In the genomic region with DNA sequence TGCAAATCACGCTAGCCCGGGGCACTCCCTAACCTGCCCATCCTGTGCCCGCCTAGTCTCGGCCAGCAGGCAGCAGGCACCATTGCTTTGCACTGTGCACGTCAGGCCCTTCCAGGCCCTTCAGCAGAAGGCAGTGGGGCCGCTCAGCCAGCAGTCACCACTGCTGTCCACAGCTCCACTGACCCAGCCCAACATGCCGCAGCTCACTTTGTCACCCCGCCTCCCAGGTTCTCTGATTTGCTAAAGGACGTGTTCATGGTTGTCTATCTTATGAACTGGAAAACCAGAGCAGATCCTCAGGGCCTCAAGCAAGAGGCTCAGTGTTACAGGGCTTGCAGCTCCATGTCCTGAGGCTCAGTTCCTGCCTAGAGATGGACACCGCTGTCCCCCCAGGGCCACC, we compare ENCODE assay signal across 25 cellular contexts. TPM values are rescaled to one million over a fixed set of nuclear protein-coding genes. Genes with fewer than 3 reads are reported as not detected.
"Had no signal": no experiment of that assay in that cellular context is flagged by ENCODE, and none has a peak within 500 bp of the region (broad histone marks: within the 10 kb centered on the region; RNA-seq: fewer than 3 reads in every experiment).

No MANE protein-coding gene starts in this region.

- H3K9me3 Mint-ChIP-seq: activated naive CD8-positive, alpha-beta T cell treated with anti-CD3 and anti-CD28 coated beads, Interleukin-2, amount 10 ng/mL, durations not matched to agents 7 days and 5 days; activated T-cell treated with anti-CD3 and anti-CD28 coated beads, Interleukin-2, amount 50 U/mL, for 24 hours; activated T-helper 2 cell treated with anti-CD3 and anti-CD28 coated beads, Interferon-gamma antibody, Interleukin-2, Interleukin-4, amounts not matched to agents 10 μg/mL and 5 μg/mL and 100 μg/mL, durations not matched to agents 14 hours and 24 hours and 36 hours; memory B cell; naive B cell; stimulated activated effector memory CD8-positive, alpha-beta T cell treated with anti-CD3 and anti-CD28 coated beads, Interleukin-12 subunit alpha, Interleukin-12 subunit beta, amount 100 ng/mL, for 72 hours had no signal

- H3K36me3 ChIP-seq: pancreas, stomach, upper lobe of right lung, WERI-Rb-1 had no signal

- H3K27ac ChIP-seq: body of pancreas, pancreas, stomach, upper lobe of right lung, WERI-Rb-1 had no signal

- H3K9me3 ChIP-seq: body of pancreas, mucosa of descending colon, pancreas, stomach, upper lobe of right lung had no signal

- H3K27ac Mint-ChIP-seq: activated T-cell treated with anti-CD3 and anti-CD28 coated beads, Interleukin-2, amount 50 U/mL, for 24 hours; activated T-helper 2 cell treated with anti-CD3 and anti-CD28 coated beads, Interferon-gamma antibody, Interleukin-2, Interleukin-4, amounts not matched to agents 10 μg/mL and 5 μg/mL and 100 μg/mL, durations not matched to agents 14 hours and 24 hours and 36 hours; memory B cell; stimulated activated effector memory CD8-positive, alpha-beta T cell treated with anti-CD3 and anti-CD28 coated beads, Interleukin-12 subunit alpha, Interleukin-12 subunit beta, amount 100 ng/mL, for 72 hours had no signal

- H3K27me3 Mint-ChIP-seq: activated naive CD8-positive, alpha-beta T cell treated with anti-CD3 and anti-CD28 coated beads, Interleukin-2, amount 10 ng/mL, durations not matched to agents 7 days and 5 days; activated T-cell treated with anti-CD3 and anti-CD28 coated beads, Interleukin-2, amount 50 U/mL, for 24 hours; memory B cell; naive B cell had no signal

- H3K4me2 ChIP-seq: smooth muscle cell had no signal

- H3K4me3 ChIP-seq: body of pancreas, mucosa of descending colon, pancreas, smooth muscle cell, stomach, upper lobe of right lung had no signal

- DNase-seq: activated CD4-positive, alpha-beta T cell treated with anti-CD3 and anti-CD28 coated beads for 1 hour; activated naive CD4-positive, alpha-beta T cell treated with Interleukin-2 at 50 U/mL for 16 hours; activated naive CD8-positive, alpha-beta T cell treated with anti-CD3 and anti-CD28 coated beads, Interleukin-2, amount 10 ng/mL, durations not matched to agents 7 days and 5 days; activated T-cell treated with anti-CD3 and anti-CD28 coated beads, Interleukin-2, amount 50 U/mL, for 24 hours; amygdala; foreskin melanocyte; glutamatergic neuron; kidney; left ventricle myocardium superior; naive B cell; pancreas; stimulated activated CD4-positive, alpha-beta T cell treated with anti-CD3 and anti-CD28 coated beads, Interleukin-4, amount 100 ng/mL, for 24 hours; SW 1271; T-helper 2 cell; upper lobe of right lung; WERI-Rb-1 had no signal

- H3K4me1 ChIP-seq: pancreas had no signal

- ATAC-seq: body of pancreas; left ventricle myocardium superior; mucosa of descending colon; pancreas; sciatic nerve; stimulated activated effector memory CD8-positive, alpha-beta T cell treated with anti-CD3 and anti-CD28 coated beads, Interleukin-12 subunit alpha, Interleukin-12 subunit beta, amount 100 ng/mL, for 72 hours; upper lobe of right lung had no signal

- H3K4me3 Mint-ChIP-seq: activated naive CD8-positive, alpha-beta T cell treated with anti-CD3 and anti-CD28 coated beads, Interleukin-2, amount 10 ng/mL, durations not matched to agents 7 days and 5 days; activated T-cell treated with anti-CD3 and anti-CD28 coated beads, Interleukin-2, amount 50 U/mL, for 24 hours; memory B cell; stimulated activated effector memory CD8-positive, alpha-beta T cell treated with anti-CD3 and anti-CD28 coated beads, Interleukin-12 subunit alpha, Interleukin-12 subunit beta, amount 100 ng/mL, for 72 hours had no signal

- H3K36me3 Mint-ChIP-seq: activated naive CD8-positive, alpha-beta T cell treated with anti-CD3 and anti-CD28 coated beads, Interleukin-2, amount 10 ng/mL, durations not matched to agents 7 days and 5 days; memory B cell; naive B cell; stimulated activated effector memory CD8-positive, alpha-beta T cell treated with anti-CD3 and anti-CD28 coated beads, Interleukin-12 subunit alpha, Interleukin-12 subunit beta, amount 100 ng/mL, for 72 hours had no signal

- H3K27me3 ChIP-seq: body of pancreas, pancreas, upper lobe of right lung had no signal

RNA-seq across cellular contexts. Expression of a gene that starts 14.2 kb away (rescaled TPM):
- total RNA-seq: activated T-helper 2 cell treated with anti-CD3 and anti-CD28 coated beads, Interferon-gamma antibody, Interleukin-2, Interleukin-4, amounts not matched to agents 10 μg/mL and 5 μg/mL and 100 μg/mL, durations not matched to agents 14 hours and 24 hours and 36 hours; left ventricle myocardium superior; temporal lobe had no signal
